Comparison of ENCODE assay signal across 17 cellular contexts in genomic region chr17:68705331-68706166, GRCh38.
DNase-seq lines count a peak whose midpoint lies in the region; ATAC-seq and TF ChIP-seq lines count a peak whose summit lies in the region.
"Had no signal": no experiment of that assay in that cellular context is flagged by ENCODE, and none has a peak within 500 bp of the region (broad histone marks: within the 10 kb centered on the region; RNA-seq: fewer than 3 reads in every experiment).

No MANE protein-coding gene starts in this region.

- H3K36me3 Mint-ChIP-seq in HFFc6 (ENCODE audit: low read depth) = no peaks in the 10 kb centered on the region
- no peaks in the 10 kb centered on the region for H3K36me3 Mint-ChIP-seq in chondrocyte (ENCODE audit: low read depth)
- no peaks in the 10 kb centered on the region for H3K36me3 Mint-ChIP-seq in activated T-cell treated with anti-CD3 and anti-CD28 coated beads, Interleukin-2, amount 50 U/mL, for 72 hours (ENCODE audit: insufficient read depth in 2 of 2)
- H3K36me3 Mint-ChIP-seq: CD4-positive, CD25-positive, alpha-beta regulatory T cell; naive B cell had no signal

- TF ChIP-seq CTCF in AG10803 (conservative IDR thresholded peaks at IDR 0.05; ENCODE audit: low read length) = peak; percentile 7; the same call in 1 of the 2 replicates
- TF ChIP-seq CTCF in HFFc6 (IDR thresholded peaks at IDR 0.05) = no peak
- no peak for TF ChIP-seq CTCF in chondrocyte (IDR thresholded peaks at IDR 0.05)
- no peak for TF ChIP-seq CTCF in omental fat pad (IDR thresholded peaks at IDR 0.05)

- H3K27me3 Mint-ChIP-seq in HFFc6 (ENCODE audit: insufficient read depth) = no peaks in the 10 kb centered on the region
- no peaks in the 10 kb centered on the region for H3K27me3 Mint-ChIP-seq in chondrocyte (ENCODE audit: low read depth)
- H3K27me3 Mint-ChIP-seq in activated T-cell treated with anti-CD3 and anti-CD28 coated beads, Interleukin-2, amount 50 U/mL, for 72 hours (ENCODE audit: low read depth) = peaks cover 7% of the 10 kb centered on the region

- DNase-seq in AG10803 (ENCODE audit: low read depth) (peak; percentile 98), HFFc6 (peak; percentile 22), chondrocyte (ENCODE audit: low spot score) (no peak), omental fat pad (ENCODE audit: low spot score) (no peak), NCI-H1436 (lab: John Stamatoyannopoulos, UW) (no peak)
- DNase-seq in stimulated activated naive CD4-positive, alpha-beta T cell (lab: John Stamatoyannopoulos, UW) = no peak
- no peak for DNase-seq in activated T-cell treated with anti-CD3 and anti-CD28 coated beads, Interleukin-2, amount 50 U/mL, for 72 hours
- DNase-seq: activated naive CD8-positive, alpha-beta T cell treated with anti-CD3 and anti-CD28 coated beads, Interleukin-2, amount 50 U/mL, for 24 hours; CD4-positive, CD25-positive, alpha-beta regulatory T cell; dermis blood vessel endothelial cell; islet precursor cell; naive B cell; NCI-H1930; SK-N-SH; stimulated activated CD4-positive, alpha-beta T cell treated with anti-CD3 and anti-CD28 coated beads, Interleukin-4, amount 100 ng/mL, for 4 hours; stimulated activated naive CD4-positive, alpha-beta T cell treated with Interleukin-2 at 50 U/mL for 16 hours had no signal

- H3K4me1 Mint-ChIP-seq in HFFc6 (ENCODE audit: low read depth) (peaks cover 38% of the 10 kb centered on the region), chondrocyte (ENCODE audit: low read depth) (peaks cover 14% of the 10 kb centered on the region)
- no peaks in the 10 kb centered on the region for H3K4me1 Mint-ChIP-seq in activated T-cell treated with anti-CD3 and anti-CD28 coated beads, Interleukin-2, amount 50 U/mL, for 72 hours (ENCODE audit: low read depth)
- H3K4me1 Mint-ChIP-seq: activated naive CD8-positive, alpha-beta T cell treated with anti-CD3 and anti-CD28 coated beads, Interleukin-2, amount 50 U/mL, for 24 hours; CD4-positive, CD25-positive, alpha-beta regulatory T cell had no signal

- H3K9me3 Mint-ChIP-seq in HFFc6 (peaks cover 10% of the 10 kb centered on the region; the same call in 1 of the 2 replicates), chondrocyte (ENCODE audit: low read depth) (no peaks in the 10 kb centered on the region)
- no peaks in the 10 kb centered on the region for H3K9me3 Mint-ChIP-seq in activated T-cell treated with anti-CD3 and anti-CD28 coated beads, Interleukin-2, amount 50 U/mL, for 72 hours

- H3K4me3 Mint-ChIP-seq in HFFc6 = peak overlapping the region; percentile 0; the same call in 1 of the 2 replicates
- H3K4me3 Mint-ChIP-seq in chondrocyte (ENCODE audit: unreplicated experiment) = no peak overlapping the region
- H3K4me3 Mint-ChIP-seq in activated T-cell treated with anti-CD3 and anti-CD28 coated beads, Interleukin-2, amount 50 U/mL, for 72 hours = no peak overlapping the region
- H3K4me3 Mint-ChIP-seq: activated naive CD8-positive, alpha-beta T cell treated with anti-CD3 and anti-CD28 coated beads, Interleukin-2, amount 50 U/mL, for 24 hours; CD4-positive, CD25-positive, alpha-beta regulatory T cell; naive B cell had no signal

- H3K27ac Mint-ChIP-seq in HFFc6 = no peak overlapping the region; the same call in 1 of the 2 replicates
- peak overlapping the region; percentile 0 for H3K27ac Mint-ChIP-seq in chondrocyte (ENCODE audit: unreplicated experiment)
- H3K27ac Mint-ChIP-seq in activated T-cell treated with anti-CD3 and anti-CD28 coated beads, Interleukin-2, amount 50 U/mL, for 72 hours = no peak overlapping the region
- H3K27ac Mint-ChIP-seq: activated naive CD8-positive, alpha-beta T cell treated with anti-CD3 and anti-CD28 coated beads, Interleukin-2, amount 50 U/mL, for 24 hours; CD4-positive, CD25-positive, alpha-beta regulatory T cell; naive B cell had no signal

- peak; percentile 49 for ATAC-seq in omental fat pad (ENCODE audit: low FRiP score)
- no peak for ATAC-seq in HG02759 (IDR thresholded peaks at IDR 0.05; ENCODE audit: unreplicated experiment)
- ATAC-seq in activated T-cell treated with anti-CD3 and anti-CD28 coated beads, Interleukin-2, amount 50 U/mL, for 72 hours (replicated peaks in 1 of 2) = no peak
- ATAC-seq: activated naive CD8-positive, alpha-beta T cell treated with anti-CD3 and anti-CD28 coated beads, Interleukin-2, amount 50 U/mL, for 24 hours had no signal

- peak overlapping the region; percentile 30; the same call in 1 of the 2 replicates for H3K4me3 ChIP-seq in AG10803 (ENCODE audit: low read length)

Comparison
In these comparisons a context has a peak if more than half of its experiments do, and no peak if none do; other contexts are left out.
1. DNase-seq: peak in AG10803 (single experiment) and HFFc6 (single experiment); none in chondrocyte (single experiment), omental fat pad (single experiment), stimulated activated naive CD4-positive, alpha-beta T cell (0 of 6), NCI-H1436 (single experiment) and activated T-cell treated with anti-CD3 and anti-CD28 coated beads, Interleukin-2, amount 50 U/mL, for 72 hours (0 of 2).